Comparison of ENCODE assay signal across 17 cellular contexts in genomic region chr12:15782667-15783066, GRCh38. TPM values are rescaled to one million over a fixed set of nuclear protein-coding genes. Genes with fewer than 3 reads are reported as not detected.
A peak's percentile ranks its signal among the peaks of the same experiment; 100 is the strongest.
DNase-seq lines count a peak whose midpoint lies in the region; ATAC-seq and TF ChIP-seq lines count a peak whose summit lies in the region.
"Had no signal": no experiment of that assay in that cellular context is flagged by ENCODE, and none has a peak within 500 bp of the region (broad histone marks: within the 10 kb centered on the region; RNA-seq: fewer than 3 reads in every experiment).

No MANE protein-coding gene starts in this region.

- TF ChIP-seq CTCF in left ventricle myocardium inferior (IDR thresholded peaks at IDR 0.05; ENCODE audit: borderline replicate concordance) (no peak), astrocyte of the cerebellum (IDR thresholded peaks at IDR 0.05; ENCODE audit: low read depth, low read length, missing control alignments) (no peak), fibroblast of mammary gland (conservative IDR thresholded peaks at IDR 0.05; ENCODE audit: control insufficient read depth, insufficient read depth, low read depth, low read length) (no peak)

- H3K4me3 ChIP-seq in left ventricle myocardium inferior = peak overlapping the region; percentile 93
- no peak overlapping the region for H3K4me3 ChIP-seq in astrocyte of the cerebellum (ENCODE audit: low read depth, low read length)
- no peak overlapping the region for H3K4me3 ChIP-seq in fibroblast of mammary gland (ENCODE audit: control insufficient read depth, low read depth, low read length)
- H3K4me3 ChIP-seq in skeletal muscle satellite cell (ENCODE audit: low read length) = peak overlapping the region; percentile 48
- H3K4me3 ChIP-seq: PC-9 had no signal

- peaks cover 9% of the 10 kb centered on the region for H3K36me3 ChIP-seq in left ventricle myocardium inferior
- H3K36me3 ChIP-seq in skeletal muscle satellite cell (ENCODE audit: insufficient read depth, low read length) = peaks cover 38% of the 10 kb centered on the region

- peak overlapping the region; percentile 72 for H3K9ac ChIP-seq in skeletal muscle satellite cell (ENCODE audit: low read depth, low read length)
- H3K9ac ChIP-seq: SK-N-SH had no signal

- peak overlapping the region; percentile 82 for H3K4me2 ChIP-seq in skeletal muscle satellite cell (ENCODE audit: low read length)
- H3K4me2 ChIP-seq: PC-9, SK-N-SH had no signal

- no peaks in the 10 kb centered on the region for H3K27me3 ChIP-seq in left ventricle myocardium inferior (ENCODE audit: low read depth)
- no peaks in the 10 kb centered on the region for H3K27me3 ChIP-seq in skeletal muscle satellite cell (ENCODE audit: control insufficient read depth, insufficient read depth, low read length)

- in situ Hi-C loops in astrocyte of the cerebellum (cut with HindIII; ENCODE audit: low sequenced_read_pairs) = no loop called here

- ATAC-seq in Right ventricle myocardium inferior (no peak), GM21576 (IDR thresholded peaks at IDR 0.05; ENCODE audit: unreplicated experiment) (no peak)

- no peak for DNase-seq in left ventricle myocardium inferior
- no peak for DNase-seq in Right ventricle myocardium inferior (ENCODE audit: missing footprints)
- DNase-seq in astrocyte of the cerebellum (ENCODE audit: low read depth) = peak; percentile 26
- peak; percentile 66 for DNase-seq in fibroblast of mammary gland (ENCODE audit: low read depth)
- DNase-seq in SHP77 (lab: John Stamatoyannopoulos, UW) = no peak
- no peak for DNase-seq in caudate nucleus (lab: John Stamatoyannopoulos, UW)
- DNase-seq: DMS79 treated with DMSO at 0.1 percent for 48 hours, GDM1, H9, MV-4-11, NCI-H1436, NCI-H2081 treated with DMSO at 0.1 percent for 48 hours, NCI-H774, PC-9, SK-N-SH had no signal

- H3K4me1 ChIP-seq in left ventricle myocardium inferior = peaks cover 12% of the 10 kb centered on the region
- peaks cover 80% of the 10 kb centered on the region for H3K4me1 ChIP-seq in skeletal muscle satellite cell (ENCODE audit: control insufficient read depth, insufficient read depth, low read length)

- intact Hi-C loops in left ventricle myocardium inferior (cut with micrococcal nuclease) (no loop called here), Right ventricle myocardium inferior (cut with DNase I) (no loop called here)

- H3K9me3 ChIP-seq in left ventricle myocardium inferior (replicated peaks) (peaks cover 6% of the 10 kb centered on the region), skeletal muscle satellite cell (replicated peaks; ENCODE audit: low read length) (no peaks in the 10 kb centered on the region)
- H3K9me3 ChIP-seq: SK-N-SH had no signal

- H3K27ac ChIP-seq in left ventricle myocardium inferior (replicated peaks) (no peak overlapping the region), caudate nucleus (ENCODE audit: low read depth, low read length) (no peak overlapping the region)
- H3K27ac ChIP-seq: PC-9 had no signal

RNA-seq across cellular contexts. Expression of gene EPS8, which starts 6.5 kb away (rescaled TPM):
- total RNA-seq in left ventricle myocardium inferior (18.9 TPM), Right ventricle myocardium inferior (20.7 TPM)
- total RNA-seq in skeletal muscle satellite cell (2012; rRNA removed) = 159 and 170 TPM in 2 replicates

Comparison
In these comparisons a context has a peak if more than half of its experiments do, and no peak if none do; other contexts are left out.
1. DNase-seq: peak in astrocyte of the cerebellum (single experiment) and fibroblast of mammary gland (single experiment); none in left ventricle myocardium inferior (single experiment), Right ventricle myocardium inferior (single experiment), SHP77 (0 of 2) and caudate nucleus (0 of 61).
2. H3K4me3 ChIP-seq: peak in left ventricle myocardium inferior (single experiment) and skeletal muscle satellite cell (single experiment); none in astrocyte of the cerebellum (single experiment) and fibroblast of mammary gland (single experiment).